Comparison of ENCODE assay signal across 1 cellular context in genomic region chr11:113167599-113167998, GRCh38.
TF ChIP-seq lines count a peak whose summit lies in the region.

No MANE protein-coding gene starts in this region.

TF ChIP-seq in H1, 55 proteins besides CTCF, POLR2A, EP300 and RAD21 (continued from another document):
- TF ChIP-seq, protein P1, sequence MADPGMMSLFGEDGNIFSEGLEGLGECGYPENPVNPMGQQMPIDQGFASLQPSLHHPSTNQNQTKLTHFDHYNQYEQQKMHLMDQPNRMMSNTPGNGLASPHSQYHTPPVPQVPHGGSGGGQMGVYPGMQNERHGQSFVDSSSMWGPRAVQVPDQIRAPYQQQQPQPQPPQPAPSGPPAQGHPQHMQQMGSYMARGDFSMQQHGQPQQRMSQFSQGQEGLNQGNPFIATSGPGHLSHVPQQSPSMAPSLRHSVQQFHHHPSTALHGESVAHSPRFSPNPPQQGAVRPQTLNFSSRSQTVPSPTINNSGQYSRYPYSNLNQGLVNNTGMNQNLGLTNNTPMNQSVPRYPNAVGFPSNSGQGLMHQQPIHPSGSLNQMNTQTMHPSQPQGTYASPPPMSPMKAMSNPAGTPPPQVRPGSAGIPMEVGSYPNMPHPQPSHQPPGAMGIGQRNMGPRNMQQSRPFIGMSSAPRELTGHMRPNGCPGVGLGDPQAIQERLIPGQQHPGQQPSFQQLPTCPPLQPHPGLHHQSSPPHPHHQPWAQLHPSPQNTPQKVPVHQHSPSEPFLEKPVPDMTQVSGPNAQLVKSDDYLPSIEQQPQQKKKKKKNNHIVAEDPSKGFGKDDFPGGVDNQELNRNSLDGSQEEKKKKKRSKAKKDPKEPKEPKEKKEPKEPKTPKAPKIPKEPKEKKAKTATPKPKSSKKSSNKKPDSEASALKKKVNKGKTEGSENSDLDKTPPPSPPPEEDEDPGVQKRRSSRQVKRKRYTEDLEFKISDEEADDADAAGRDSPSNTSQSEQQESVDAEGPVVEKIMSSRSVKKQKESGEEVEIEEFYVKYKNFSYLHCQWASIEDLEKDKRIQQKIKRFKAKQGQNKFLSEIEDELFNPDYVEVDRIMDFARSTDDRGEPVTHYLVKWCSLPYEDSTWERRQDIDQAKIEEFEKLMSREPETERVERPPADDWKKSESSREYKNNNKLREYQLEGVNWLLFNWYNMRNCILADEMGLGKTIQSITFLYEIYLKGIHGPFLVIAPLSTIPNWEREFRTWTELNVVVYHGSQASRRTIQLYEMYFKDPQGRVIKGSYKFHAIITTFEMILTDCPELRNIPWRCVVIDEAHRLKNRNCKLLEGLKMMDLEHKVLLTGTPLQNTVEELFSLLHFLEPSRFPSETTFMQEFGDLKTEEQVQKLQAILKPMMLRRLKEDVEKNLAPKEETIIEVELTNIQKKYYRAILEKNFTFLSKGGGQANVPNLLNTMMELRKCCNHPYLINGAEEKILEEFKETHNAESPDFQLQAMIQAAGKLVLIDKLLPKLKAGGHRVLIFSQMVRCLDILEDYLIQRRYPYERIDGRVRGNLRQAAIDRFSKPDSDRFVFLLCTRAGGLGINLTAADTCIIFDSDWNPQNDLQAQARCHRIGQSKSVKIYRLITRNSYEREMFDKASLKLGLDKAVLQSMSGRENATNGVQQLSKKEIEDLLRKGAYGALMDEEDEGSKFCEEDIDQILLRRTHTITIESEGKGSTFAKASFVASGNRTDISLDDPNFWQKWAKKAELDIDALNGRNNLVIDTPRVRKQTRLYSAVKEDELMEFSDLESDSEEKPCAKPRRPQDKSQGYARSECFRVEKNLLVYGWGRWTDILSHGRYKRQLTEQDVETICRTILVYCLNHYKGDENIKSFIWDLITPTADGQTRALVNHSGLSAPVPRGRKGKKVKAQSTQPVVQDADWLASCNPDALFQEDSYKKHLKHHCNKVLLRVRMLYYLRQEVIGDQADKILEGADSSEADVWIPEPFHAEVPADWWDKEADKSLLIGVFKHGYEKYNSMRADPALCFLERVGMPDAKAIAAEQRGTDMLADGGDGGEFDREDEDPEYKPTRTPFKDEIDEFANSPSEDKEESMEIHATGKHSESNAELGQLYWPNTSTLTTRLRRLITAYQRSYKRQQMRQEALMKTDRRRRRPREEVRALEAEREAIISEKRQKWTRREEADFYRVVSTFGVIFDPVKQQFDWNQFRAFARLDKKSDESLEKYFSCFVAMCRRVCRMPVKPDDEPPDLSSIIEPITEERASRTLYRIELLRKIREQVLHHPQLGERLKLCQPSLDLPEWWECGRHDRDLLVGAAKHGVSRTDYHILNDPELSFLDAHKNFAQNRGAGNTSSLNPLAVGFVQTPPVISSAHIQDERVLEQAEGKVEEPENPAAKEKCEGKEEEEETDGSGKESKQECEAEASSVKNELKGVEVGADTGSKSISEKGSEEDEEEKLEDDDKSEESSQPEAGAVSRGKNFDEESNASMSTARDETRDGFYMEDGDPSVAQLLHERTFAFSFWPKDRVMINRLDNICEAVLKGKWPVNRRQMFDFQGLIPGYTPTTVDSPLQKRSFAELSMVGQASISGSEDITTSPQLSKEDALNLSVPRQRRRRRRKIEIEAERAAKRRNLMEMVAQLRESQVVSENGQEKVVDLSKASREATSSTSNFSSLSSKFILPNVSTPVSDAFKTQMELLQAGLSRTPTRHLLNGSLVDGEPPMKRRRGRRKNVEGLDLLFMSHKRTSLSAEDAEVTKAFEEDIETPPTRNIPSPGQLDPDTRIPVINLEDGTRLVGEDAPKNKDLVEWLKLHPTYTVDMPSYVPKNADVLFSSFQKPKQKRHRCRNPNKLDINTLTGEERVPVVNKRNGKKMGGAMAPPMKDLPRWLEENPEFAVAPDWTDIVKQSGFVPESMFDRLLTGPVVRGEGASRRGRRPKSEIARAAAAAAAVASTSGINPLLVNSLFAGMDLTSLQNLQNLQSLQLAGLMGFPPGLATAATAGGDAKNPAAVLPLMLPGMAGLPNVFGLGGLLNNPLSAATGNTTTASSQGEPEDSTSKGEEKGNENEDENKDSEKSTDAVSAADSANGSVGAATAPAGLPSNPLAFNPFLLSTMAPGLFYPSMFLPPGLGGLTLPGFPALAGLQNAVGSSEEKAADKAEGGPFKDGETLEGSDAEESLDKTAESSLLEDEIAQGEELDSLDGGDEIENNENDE (IDR thresholded peaks at IDR 0.05; ENCODE audit: insufficient replicate concordance, low read length) = no peak
- TF ChIP-seq POLR2AphosphoS5 (IDR thresholded peaks at IDR 0.05; ENCODE audit: low read depth, low read length) (no peak), JUN (IDR thresholded peaks at IDR 0.05; ENCODE audit: low read depth, low read length) (no peak)
